8 cellular contexts compared by ENCODE assay signal in genomic region chr1:220094016-220094911, GRCh38. TPM values are rescaled to one million over a fixed set of nuclear protein-coding genes. Genes with fewer than 3 reads are reported as not detected.
DNase-seq lines count a peak whose midpoint lies in the region; ATAC-seq and TF ChIP-seq lines count a peak whose summit lies in the region.

Gene IARS2, plus strand, starts transcription at chr1:220094132. Its CDS starts 85 bp downstream, at chr1:220094217.

- H3K4me3 ChIP-seq in OCI-LY3 (ENCODE audit: low read length) = peak within 1 kb of the TSS; percentile 89
- peak within 1 kb of the TSS; percentile 76 to 100 for H3K4me3 ChIP-seq in esophagus (ENCODE audit: low read depth in 1 of 2, low read length in 2 of 2)
- peak within 1 kb of the TSS; percentile 65 to 90 for H3K4me3 ChIP-seq in muscle layer of duodenum (ENCODE audit: low read depth in 1 of 2, low read length in 2 of 2)

- H3K9ac ChIP-seq in OCI-LY3 (ENCODE audit: low read length) = peak within 1 kb of the TSS; percentile 83

- H4K20me1 ChIP-seq in OCI-LY3 (ENCODE audit: insufficient read depth, low read length) = no peaks in the 10 kb centered on the region

- DNase-seq in COLO829 (ENCODE audit: low spot score) (peak; percentile 88), HS-27A (ENCODE audit: low read depth) (peak; percentile 39), activated T-cell treated with anti-CD3 and anti-CD28 coated beads for 48 hours (ENCODE audit: low read depth) (peak; percentile 88)
- DNase-seq in stimulated activated CD8-positive, alpha-beta memory T cell treated with anti-CD3 and anti-CD28 coated beads, Interleukin-7, amount 100 ng/mL, for 24 hours (ENCODE audit: low read depth) = peak; percentile 89

- ATAC-seq in GM19463 (IDR thresholded peaks at IDR 0.05; ENCODE audit: unreplicated experiment) = peak; percentile 71

- peaks cover 14% of the 10 kb centered on the region for H3K36me3 ChIP-seq in OCI-LY3 (replicated peaks; ENCODE audit: low read depth, low read length)
- H3K36me3 ChIP-seq in esophagus (ENCODE audit: control insufficient read depth in 2 of 2, insufficient read depth in 2 of 2, low read length in 1 of 2) = peaks cover 2 to 6% of the 10 kb centered on the region in 2 donors
- H3K36me3 ChIP-seq in muscle layer of duodenum (ENCODE audit: control insufficient read depth in 1 of 2, insufficient read depth in 2 of 2, low read length in 2 of 2) = peaks cover 4 to 9% of the 10 kb centered on the region in 2 donors

- H3K27ac ChIP-seq in OCI-LY3 (ENCODE audit: low read length) (peak within 1 kb of the TSS; percentile 42), esophagus (ENCODE audit: low read depth in 2 of 2, low read length in 1 of 2) (peak within 1 kb of the TSS; percentile 75 to 83), muscle layer of duodenum (ENCODE audit: low read length) (peak within 1 kb of the TSS; percentile 83)

- H3K79me2 ChIP-seq in OCI-LY3 (ENCODE audit: low read length) = peaks cover 23% of the 10 kb centered on the region

- TF ChIP-seq CTCF in OCI-LY3 (IDR thresholded peaks at IDR 0.05; ENCODE audit: low read depth, low read length) = no peak

- H2AFZ ChIP-seq in OCI-LY3 (ENCODE audit: low read depth, low read length) = peak within 1 kb of the TSS; percentile 91

- H3K4me1 ChIP-seq in OCI-LY3 (ENCODE audit: low read length) (peaks cover 15% of the 10 kb centered on the region), esophagus (ENCODE audit: control insufficient read depth in 2 of 2, insufficient read depth in 2 of 2, low read length in 1 of 2) (peaks cover 3 to 7% of the 10 kb centered on the region in 2 donors), muscle layer of duodenum (ENCODE audit: control insufficient read depth in 1 of 2, insufficient read depth in 2 of 2, low read length in 2 of 2) (peaks cover 0 to 20% of the 10 kb centered on the region in 2 donors)

- H3K27me3 ChIP-seq in OCI-LY3 (ENCODE audit: low read depth, low read length) = no peaks in the 10 kb centered on the region
- no peaks in the 10 kb centered on the region for H3K27me3 ChIP-seq in esophagus (ENCODE audit: control insufficient read depth in 1 of 2, insufficient read depth in 2 of 2, low read length in 2 of 2)
- no peaks in the 10 kb centered on the region for H3K27me3 ChIP-seq in muscle layer of duodenum (ENCODE audit: low read depth, low read length)

- 1 to 2% methylated on average over 58 to 73 of the region's 73 CpGs for WGBS in esophagus, 2 donors

- H3K4me2 ChIP-seq in OCI-LY3 (ENCODE audit: low read length) = peak within 1 kb of the TSS; percentile 87

- H3K9me3 ChIP-seq in OCI-LY3 (ENCODE audit: insufficient read depth, low read length) (no peaks in the 10 kb centered on the region), esophagus (ENCODE audit: control insufficient read depth in 2 of 2, insufficient read depth in 1 of 2, low read depth in 1 of 2, low read length in 1 of 2) (no peaks in the 10 kb centered on the region), muscle layer of duodenum (ENCODE audit: control insufficient read depth in 1 of 2, low read length in 2 of 2) (no peaks in the 10 kb centered on the region)

RNA-seq across cellular contexts. Expression of gene IARS2, which starts in this region (rescaled TPM):
- 10 to 100 TPM; 12.2 to 39.6 TPM for polyA plus RNA-seq in esophagus

Comparison
In these comparisons a context has a peak if more than half of its experiments do, and no peak if none do; other contexts are left out.
1. Peak in every context shown above with its lines: DNase-seq, ATAC-seq, H3K4me3 ChIP-seq and H3K27ac ChIP-seq.
2. DNase-seq: peak in every context shown above with its lines; median percentile 89 in stimulated activated CD8-positive, alpha-beta memory T cell treated with anti-CD3 and anti-CD28 coated beads, Interleukin-7, amount 100 ng/mL, for 24 hours; 88 in COLO829; 88 in activated T-cell treated with anti-CD3 and anti-CD28 coated beads for 48 hours; 39 in HS-27A.